ENCODE assay signal across 16 cellular contexts in the genomic region with DNA sequence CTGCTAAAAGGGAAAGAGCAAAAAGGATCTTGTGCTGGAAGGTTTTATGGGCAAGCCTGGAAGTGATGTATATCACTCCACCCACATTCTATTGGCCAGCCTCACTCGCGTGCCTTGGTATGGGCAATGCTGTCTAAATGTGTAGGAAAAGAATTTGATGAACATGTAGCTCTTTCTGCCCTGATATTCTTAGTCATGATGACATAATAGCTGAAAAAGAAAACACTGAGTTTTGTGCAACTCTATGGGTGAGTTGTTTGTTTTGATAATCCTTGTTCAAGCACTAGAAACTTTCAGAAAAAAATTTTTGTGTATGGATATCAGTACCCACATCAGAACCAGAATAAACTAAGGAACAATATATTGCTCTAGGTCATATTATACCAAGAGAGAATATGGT.
"Had no signal": no experiment of that assay in that cellular context is flagged by ENCODE, and none has a peak within 500 bp of the region (broad histone marks: within the 10 kb centered on the region; RNA-seq: fewer than 3 reads in every experiment).

No MANE protein-coding gene starts in this region.

- H3K27ac ChIP-seq: body of pancreas, gastrocnemius medialis, tibial nerve, uterus, WERI-Rb-1 had no signal

- H3K36me3 ChIP-seq: gastrocnemius medialis, tibial nerve, uterus, WERI-Rb-1 had no signal

- H3K4me1 ChIP-seq: body of pancreas, gastrocnemius medialis, tibial nerve, uterus had no signal

- H3K9me3 ChIP-seq: body of pancreas, gastrocnemius medialis, tibial nerve, uterus had no signal

- DNase-seq: activated CD4-positive, alpha-beta T cell treated with anti-CD3 and anti-CD28 coated beads for 1 hour; amygdala; body of pancreas; caudate nucleus; endodermal cell; gastrocnemius medialis; head of caudate nucleus; left ventricle myocardium superior; nephron progenitor cell; nucleus accumbens; posterior cingulate gyrus; stimulated activated CD4-positive, alpha-beta T cell treated with anti-CD3 and anti-CD28 coated beads, Interleukin-2, amount 100 ng/mL, for 24 hours; T-helper 17 cell; uterus; WERI-Rb-1 had no signal

- H3K27me3 ChIP-seq: body of pancreas, gastrocnemius medialis, tibial nerve, uterus had no signal

- ATAC-seq: body of pancreas, gastrocnemius medialis, left ventricle myocardium superior, T-helper 17 cell had no signal

- H3K4me3 ChIP-seq: body of pancreas, gastrocnemius medialis, tibial nerve, uterus had no signal
